In the genomic region with DNA sequence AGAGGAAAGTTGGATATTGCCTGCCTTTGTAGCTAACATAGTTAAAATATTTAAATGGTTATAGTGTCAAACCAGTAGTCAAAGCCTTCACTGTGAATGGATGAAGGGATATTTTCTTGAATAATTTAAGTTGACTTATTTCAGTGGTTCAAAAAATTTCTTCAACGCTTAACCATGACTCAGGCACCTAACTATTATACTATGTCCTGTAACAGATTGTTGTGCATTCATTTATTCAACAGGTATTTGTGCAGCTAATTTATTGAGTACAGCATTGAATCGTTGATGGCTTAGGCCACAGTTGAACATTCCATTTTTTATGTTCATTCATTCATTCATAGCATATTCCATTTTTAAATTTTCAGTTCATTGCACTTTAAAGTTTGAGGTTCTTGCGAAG, we compare ENCODE assay signal across 1 cellular context.
TF ChIP-seq lines count a peak whose summit lies in the region.

No MANE protein-coding gene starts in this region.

TF ChIP-seq in WTC11, 78 proteins besides CTCF, POLR2A, EP300 and RAD21 (continued from another document):
- TF ChIP-seq, protein P1, sequence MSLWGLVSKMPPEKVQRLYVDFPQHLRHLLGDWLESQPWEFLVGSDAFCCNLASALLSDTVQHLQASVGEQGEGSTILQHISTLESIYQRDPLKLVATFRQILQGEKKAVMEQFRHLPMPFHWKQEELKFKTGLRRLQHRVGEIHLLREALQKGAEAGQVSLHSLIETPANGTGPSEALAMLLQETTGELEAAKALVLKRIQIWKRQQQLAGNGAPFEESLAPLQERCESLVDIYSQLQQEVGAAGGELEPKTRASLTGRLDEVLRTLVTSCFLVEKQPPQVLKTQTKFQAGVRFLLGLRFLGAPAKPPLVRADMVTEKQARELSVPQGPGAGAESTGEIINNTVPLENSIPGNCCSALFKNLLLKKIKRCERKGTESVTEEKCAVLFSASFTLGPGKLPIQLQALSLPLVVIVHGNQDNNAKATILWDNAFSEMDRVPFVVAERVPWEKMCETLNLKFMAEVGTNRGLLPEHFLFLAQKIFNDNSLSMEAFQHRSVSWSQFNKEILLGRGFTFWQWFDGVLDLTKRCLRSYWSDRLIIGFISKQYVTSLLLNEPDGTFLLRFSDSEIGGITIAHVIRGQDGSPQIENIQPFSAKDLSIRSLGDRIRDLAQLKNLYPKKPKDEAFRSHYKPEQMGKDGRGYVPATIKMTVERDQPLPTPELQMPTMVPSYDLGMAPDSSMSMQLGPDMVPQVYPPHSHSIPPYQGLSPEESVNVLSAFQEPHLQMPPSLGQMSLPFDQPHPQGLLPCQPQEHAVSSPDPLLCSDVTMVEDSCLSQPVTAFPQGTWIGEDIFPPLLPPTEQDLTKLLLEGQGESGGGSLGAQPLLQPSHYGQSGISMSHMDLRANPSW (CRISPR knock-in tag; conservative IDR thresholded peaks at IDR 0.05; ENCODE audit: low read depth): no peak
- TF ChIP-seq, protein P2, sequence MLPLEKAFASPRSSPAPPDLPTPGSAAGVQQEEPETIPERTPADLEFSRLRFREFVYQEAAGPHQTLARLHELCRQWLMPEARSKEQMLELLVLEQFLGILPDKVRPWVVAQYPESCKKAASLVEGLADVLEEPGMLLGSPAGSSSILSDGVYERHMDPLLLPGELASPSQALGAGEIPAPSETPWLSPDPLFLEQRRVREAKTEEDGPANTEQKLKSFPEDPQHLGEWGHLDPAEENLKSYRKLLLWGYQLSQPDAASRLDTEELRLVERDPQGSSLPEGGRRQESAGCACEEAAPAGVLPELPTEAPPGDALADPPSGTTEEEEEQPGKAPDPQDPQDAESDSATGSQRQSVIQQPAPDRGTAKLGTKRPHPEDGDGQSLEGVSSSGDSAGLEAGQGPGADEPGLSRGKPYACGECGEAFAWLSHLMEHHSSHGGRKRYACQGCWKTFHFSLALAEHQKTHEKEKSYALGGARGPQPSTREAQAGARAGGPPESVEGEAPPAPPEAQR (CRISPR knock-in tag; IDR thresholded peaks at IDR 0.05): no peak
- no peak for TF ChIP-seq ZNF232 (CRISPR knock-in tag; IDR thresholded peaks at IDR 0.05)
- TF ChIP-seq, protein P3, sequence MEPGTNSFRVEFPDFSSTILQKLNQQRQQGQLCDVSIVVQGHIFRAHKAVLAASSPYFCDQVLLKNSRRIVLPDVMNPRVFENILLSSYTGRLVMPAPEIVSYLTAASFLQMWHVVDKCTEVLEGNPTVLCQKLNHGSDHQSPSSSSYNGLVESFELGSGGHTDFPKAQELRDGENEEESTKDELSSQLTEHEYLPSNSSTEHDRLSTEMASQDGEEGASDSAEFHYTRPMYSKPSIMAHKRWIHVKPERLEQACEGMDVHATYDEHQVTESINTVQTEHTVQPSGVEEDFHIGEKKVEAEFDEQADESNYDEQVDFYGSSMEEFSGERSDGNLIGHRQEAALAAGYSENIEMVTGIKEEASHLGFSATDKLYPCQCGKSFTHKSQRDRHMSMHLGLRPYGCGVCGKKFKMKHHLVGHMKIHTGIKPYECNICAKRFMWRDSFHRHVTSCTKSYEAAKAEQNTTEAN (CRISPR knock-in tag; IDR thresholded peaks at IDR 0.05): no peak
- TF ChIP-seq, protein P4, sequence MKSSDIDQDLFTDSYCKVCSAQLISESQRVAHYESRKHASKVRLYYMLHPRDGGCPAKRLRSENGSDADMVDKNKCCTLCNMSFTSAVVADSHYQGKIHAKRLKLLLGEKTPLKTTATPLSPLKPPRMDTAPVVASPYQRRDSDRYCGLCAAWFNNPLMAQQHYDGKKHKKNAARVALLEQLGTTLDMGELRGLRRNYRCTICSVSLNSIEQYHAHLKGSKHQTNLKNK (CRISPR knock-in tag; IDR thresholded peaks at IDR 0.05): no peak
- TF ChIP-seq, protein P5, sequence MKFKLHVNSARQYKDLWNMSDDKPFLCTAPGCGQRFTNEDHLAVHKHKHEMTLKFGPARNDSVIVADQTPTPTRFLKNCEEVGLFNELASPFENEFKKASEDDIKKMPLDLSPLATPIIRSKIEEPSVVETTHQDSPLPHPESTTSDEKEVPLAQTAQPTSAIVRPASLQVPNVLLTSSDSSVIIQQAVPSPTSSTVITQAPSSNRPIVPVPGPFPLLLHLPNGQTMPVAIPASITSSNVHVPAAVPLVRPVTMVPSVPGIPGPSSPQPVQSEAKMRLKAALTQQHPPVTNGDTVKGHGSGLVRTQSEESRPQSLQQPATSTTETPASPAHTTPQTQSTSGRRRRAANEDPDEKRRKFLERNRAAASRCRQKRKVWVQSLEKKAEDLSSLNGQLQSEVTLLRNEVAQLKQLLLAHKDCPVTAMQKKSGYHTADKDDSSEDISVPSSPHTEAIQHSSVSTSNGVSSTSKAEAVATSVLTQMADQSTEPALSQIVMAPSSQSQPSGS (CRISPR knock-in tag; IDR thresholded peaks at IDR 0.05; ENCODE audit: borderline replicate concordance, low read depth): no peak
- no peak for TF ChIP-seq NFYB (CRISPR knock-in tag; conservative IDR thresholded peaks at IDR 0.05; ENCODE audit: low read depth)
- no peak for TF ChIP-seq NR2C2 (CRISPR knock-in tag; IDR thresholded peaks at IDR 0.05)
- TF ChIP-seq, protein P6, sequence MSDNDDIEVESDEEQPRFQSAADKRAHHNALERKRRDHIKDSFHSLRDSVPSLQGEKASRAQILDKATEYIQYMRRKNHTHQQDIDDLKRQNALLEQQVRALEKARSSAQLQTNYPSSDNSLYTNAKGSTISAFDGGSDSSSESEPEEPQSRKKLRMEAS (CRISPR knock-in tag; IDR thresholded peaks at IDR 0.05): no peak
- no peak for TF ChIP-seq GTF2I (CRISPR knock-in tag; conservative IDR thresholded peaks at IDR 0.05)
- no peak for TF ChIP-seq HMGA2 (CRISPR knock-in tag; IDR thresholded peaks at IDR 0.05)
- TF ChIP-seq ZNF138 (CRISPR knock-in tag; conservative IDR thresholded peaks at IDR 0.05): no peak
- TF ChIP-seq, protein P7, sequence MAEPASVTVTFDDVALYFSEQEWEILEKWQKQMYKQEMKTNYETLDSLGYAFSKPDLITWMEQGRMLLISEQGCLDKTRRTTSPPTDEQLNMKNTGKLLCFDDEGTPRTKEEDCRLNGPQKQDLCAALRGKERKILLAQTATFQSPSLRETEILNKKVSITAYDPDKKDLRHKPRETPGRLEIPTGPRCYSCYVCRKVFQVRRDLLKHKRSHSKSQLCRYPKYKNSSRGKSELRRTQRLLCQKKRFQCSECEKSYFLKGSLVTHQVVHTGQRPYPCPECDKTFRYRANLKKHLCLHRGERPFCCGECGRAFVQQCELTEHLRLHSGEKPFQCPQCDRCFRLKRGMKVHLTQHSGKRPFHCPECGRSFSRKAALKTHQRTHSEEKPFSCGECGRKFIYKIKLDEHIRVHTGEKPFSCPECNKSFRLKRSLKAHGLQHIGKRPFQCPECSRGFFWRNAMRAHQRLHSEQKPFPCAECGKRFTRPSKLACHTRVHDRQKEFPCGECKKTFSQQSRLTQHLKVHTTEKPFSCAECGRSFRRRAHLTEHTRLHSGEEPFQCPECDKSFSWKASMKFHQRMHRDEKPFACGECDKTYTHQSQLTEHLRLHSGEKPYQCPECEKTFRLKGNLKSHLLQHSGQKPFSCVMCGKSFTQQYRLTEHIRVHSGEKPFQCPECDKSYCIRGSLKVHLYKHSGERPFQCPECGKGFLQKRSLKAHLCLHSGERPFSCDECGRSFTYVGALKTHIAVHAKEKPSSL (CRISPR knock-in tag; conservative IDR thresholded peaks at IDR 0.05): no peak
- TF ChIP-seq NR1H2 (CRISPR knock-in tag; IDR thresholded peaks at IDR 0.05): no peak
- TF ChIP-seq, protein P8, sequence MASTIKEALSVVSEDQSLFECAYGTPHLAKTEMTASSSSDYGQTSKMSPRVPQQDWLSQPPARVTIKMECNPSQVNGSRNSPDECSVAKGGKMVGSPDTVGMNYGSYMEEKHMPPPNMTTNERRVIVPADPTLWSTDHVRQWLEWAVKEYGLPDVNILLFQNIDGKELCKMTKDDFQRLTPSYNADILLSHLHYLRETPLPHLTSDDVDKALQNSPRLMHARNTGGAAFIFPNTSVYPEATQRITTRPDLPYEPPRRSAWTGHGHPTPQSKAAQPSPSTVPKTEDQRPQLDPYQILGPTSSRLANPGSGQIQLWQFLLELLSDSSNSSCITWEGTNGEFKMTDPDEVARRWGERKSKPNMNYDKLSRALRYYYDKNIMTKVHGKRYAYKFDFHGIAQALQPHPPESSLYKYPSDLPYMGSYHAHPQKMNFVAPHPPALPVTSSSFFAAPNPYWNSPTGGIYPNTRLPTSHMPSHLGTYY (CRISPR knock-in tag; IDR thresholded peaks at IDR 0.05): no peak
- TF ChIP-seq, protein P9, sequence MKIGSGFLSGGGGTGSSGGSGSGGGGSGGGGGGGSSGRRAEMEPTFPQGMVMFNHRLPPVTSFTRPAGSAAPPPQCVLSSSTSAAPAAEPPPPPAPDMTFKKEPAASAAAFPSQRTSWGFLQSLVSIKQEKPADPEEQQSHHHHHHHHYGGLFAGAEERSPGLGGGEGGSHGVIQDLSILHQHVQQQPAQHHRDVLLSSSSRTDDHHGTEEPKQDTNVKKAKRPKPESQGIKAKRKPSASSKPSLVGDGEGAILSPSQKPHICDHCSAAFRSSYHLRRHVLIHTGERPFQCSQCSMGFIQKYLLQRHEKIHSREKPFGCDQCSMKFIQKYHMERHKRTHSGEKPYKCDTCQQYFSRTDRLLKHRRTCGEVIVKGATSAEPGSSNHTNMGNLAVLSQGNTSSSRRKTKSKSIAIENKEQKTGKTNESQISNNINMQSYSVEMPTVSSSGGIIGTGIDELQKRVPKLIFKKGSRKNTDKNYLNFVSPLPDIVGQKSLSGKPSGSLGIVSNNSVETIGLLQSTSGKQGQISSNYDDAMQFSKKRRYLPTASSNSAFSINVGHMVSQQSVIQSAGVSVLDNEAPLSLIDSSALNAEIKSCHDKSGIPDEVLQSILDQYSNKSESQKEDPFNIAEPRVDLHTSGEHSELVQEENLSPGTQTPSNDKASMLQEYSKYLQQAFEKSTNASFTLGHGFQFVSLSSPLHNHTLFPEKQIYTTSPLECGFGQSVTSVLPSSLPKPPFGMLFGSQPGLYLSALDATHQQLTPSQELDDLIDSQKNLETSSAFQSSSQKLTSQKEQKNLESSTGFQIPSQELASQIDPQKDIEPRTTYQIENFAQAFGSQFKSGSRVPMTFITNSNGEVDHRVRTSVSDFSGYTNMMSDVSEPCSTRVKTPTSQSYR (CRISPR knock-in tag; IDR thresholded peaks at IDR 0.05): no peak
